In the genomic region with DNA sequence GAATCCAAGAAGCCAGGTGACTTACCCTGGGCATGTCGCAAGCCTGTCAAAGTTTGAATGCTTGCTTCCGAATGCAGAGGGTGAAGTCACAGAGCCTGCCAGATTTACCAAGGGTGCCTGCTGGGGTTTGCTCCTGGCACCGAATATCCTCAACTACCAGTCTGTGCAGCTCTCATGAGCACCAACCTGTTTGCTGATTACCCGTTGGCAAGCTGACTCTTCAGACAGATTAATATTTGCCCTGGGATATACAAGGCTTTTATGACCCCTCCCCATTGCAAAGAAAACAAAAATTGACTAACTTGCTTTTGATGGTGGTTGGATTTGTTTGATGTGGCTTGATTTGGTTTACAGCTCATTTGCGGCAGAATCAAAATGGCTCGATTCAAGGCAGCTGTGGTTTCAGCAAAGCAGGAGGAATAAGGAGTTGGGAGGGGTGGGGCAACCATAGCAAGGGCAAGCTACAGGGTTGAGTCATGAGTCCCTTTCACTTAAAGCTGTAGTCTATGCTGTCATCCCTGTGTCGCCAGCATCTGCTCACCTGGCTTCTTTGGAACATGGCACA, we compare ENCODE assay signal across 9 cellular contexts.
DNase-seq lines count a peak whose midpoint lies in the region; ATAC-seq and TF ChIP-seq lines count a peak whose summit lies in the region.
"Had no signal": no experiment of that assay in that cellular context is flagged by ENCODE, and none has a peak within 500 bp of the region (broad histone marks: within the 10 kb centered on the region; RNA-seq: fewer than 3 reads in every experiment).

No MANE protein-coding gene starts in this region.

- peaks cover 72% of the 10 kb centered on the region for H3K27me3 Mint-ChIP-seq in stimulated activated naive CD8-positive, alpha-beta T cell treated with anti-CD3 and anti-CD28 coated beads, Interleukin-15, amount 100 ng/mL, for 72 hours

- H3K4me3 Mint-ChIP-seq in stimulated activated naive CD8-positive, alpha-beta T cell treated with anti-CD3 and anti-CD28 coated beads, Interleukin-15, amount 100 ng/mL, for 72 hours: peak overlapping the region; percentile 22 to 45

- no peak overlapping the region for H3K4me3 ChIP-seq in LNCaP clone FGC (ENCODE audit: low read depth, low read length)
- H3K4me3 ChIP-seq: HAP-1, lung had no signal

- TF ChIP-seq CTCF in LNCaP clone FGC (IDR thresholded peaks at IDR 0.05; ENCODE audit: control insufficient read depth, extremely low read depth, insufficient read depth): no peak

- no peaks in the 10 kb centered on the region for H3K9me3 Mint-ChIP-seq in stimulated activated naive CD8-positive, alpha-beta T cell treated with anti-CD3 and anti-CD28 coated beads, Interleukin-15, amount 100 ng/mL, for 72 hours

- H3K27ac Mint-ChIP-seq in stimulated activated naive CD8-positive, alpha-beta T cell treated with anti-CD3 and anti-CD28 coated beads, Interleukin-15, amount 100 ng/mL, for 72 hours: peak overlapping the region in 1 of 2 donors; percentile 55

- peaks cover 24% of the 10 kb centered on the region for H3K4me1 Mint-ChIP-seq in stimulated activated naive CD8-positive, alpha-beta T cell treated with anti-CD3 and anti-CD28 coated beads, Interleukin-15, amount 100 ng/mL, for 72 hours

- ATAC-seq in stimulated activated naive CD8-positive, alpha-beta T cell treated with anti-CD3 and anti-CD28 coated beads, Interleukin-15, amount 100 ng/mL, for 72 hours: peak; percentile 99
- ATAC-seq in GM21528 (IDR thresholded peaks at IDR 0.05; ENCODE audit: low FRiP score, unreplicated experiment): no peak

- DNase-seq in LNCaP clone FGC (ENCODE audit: low read depth) (peak; percentile 63), activated T-cell treated with anti-CD3 and anti-CD28 coated beads for 1 hour (ENCODE audit: low read depth) (peak; percentile 8), iris pigment epithelial cell (ENCODE audit: low read depth) (peak; percentile 52), NCI-H2081 treated with DMSO at 0.1 percent for 48 hours (lab: John Stamatoyannopoulos, UW) (no peak), C1 segment of cervical spinal cord (lab: John Stamatoyannopoulos, UW) (no peak)
- DNase-seq in stimulated activated naive CD8-positive, alpha-beta T cell treated with anti-CD3 and anti-CD28 coated beads, Interleukin-15, amount 100 ng/mL, for 72 hours: peak; percentile 54 to 82

Comparison
In these comparisons a context has a peak if more than half of its experiments do, and no peak if none do; other contexts are left out.
1. DNase-seq: peak in LNCaP clone FGC (single experiment), activated T-cell treated with anti-CD3 and anti-CD28 coated beads for 1 hour (single experiment), iris pigment epithelial cell (single experiment) and stimulated activated naive CD8-positive, alpha-beta T cell treated with anti-CD3 and anti-CD28 coated beads, Interleukin-15, amount 100 ng/mL, for 72 hours (2 of 2); none in NCI-H2081 treated with DMSO at 0.1 percent for 48 hours (single experiment) and C1 segment of cervical spinal cord (0 of 14).